Comparison of ENCODE assay signal across 14 cellular contexts in genomic region chr15:57509965-57510364, GRCh38.
DNase-seq lines count a peak whose midpoint lies in the region; ATAC-seq and TF ChIP-seq lines count a peak whose summit lies in the region.
"Had no signal": no experiment of that assay in that cellular context is flagged by ENCODE, and none has a peak within 500 bp of the region (broad histone marks: within the 10 kb centered on the region; RNA-seq: fewer than 3 reads in every experiment).

No MANE protein-coding gene starts in this region.

- 31 to 58% methylated on average over 3 to 4 of the region's 4 CpGs for WGBS in gastroesophageal sphincter (ENCODE audit: low coverage in 1 of 2), 2 donors

- H3K27me3 ChIP-seq in gastroesophageal sphincter, result no peaks in the 10 kb centered on the region

- no peak overlapping the region for H3K27ac ChIP-seq in gastroesophageal sphincter
- H3K27ac ChIP-seq: HL-60 had no signal

- TF ChIP-seq CTCF in astrocyte of the spinal cord (IDR thresholded peaks at IDR 0.05; ENCODE audit: low read depth, low read length) (no peak), gastroesophageal sphincter (IDR thresholded peaks at IDR 0.05) (no peak)

- no peak for TF ChIP-seq EP300 in gastroesophageal sphincter (IDR thresholded peaks at IDR 0.05)

- TF ChIP-seq POLR2A in gastroesophageal sphincter (IDR thresholded peaks at IDR 0.05), result no peak

- no peak overlapping the region for H3K27ac Mint-ChIP-seq in stimulated activated memory B cell treated with anti-CD40 and anti-IgM and Interleukin-4, amounts not matched to agents 10 μg/mL and 1 μg/mL and 100 μg/mL, for 72 hours
- H3K27ac Mint-ChIP-seq in activated CD4-positive, alpha-beta T cell treated with anti-CD3 and anti-CD28 coated beads, Interleukin-2, amount 10 ng/mL, durations not matched to agents 7 days and 5 days, result no peak overlapping the region
- H3K27ac Mint-ChIP-seq: CD14-positive monocyte; dendritic cell treated with granulocyte-macrophage colony-stimulating factor and Interleukin-4, amounts not matched to agents 40 ng/mL and 50 ng/mL, for 4 days; T-helper 2 cell treated with Interferon-gamma antibody and Interleukin-4, amounts not matched to agents 5 μg/mL and 100 μg/mL, for 36 hours had no signal

- H3K4me1 Mint-ChIP-seq in stimulated activated memory B cell treated with anti-CD40 and anti-IgM and Interleukin-4, amounts not matched to agents 10 μg/mL and 1 μg/mL and 100 μg/mL, for 72 hours, result peaks cover 21% of the 10 kb centered on the region
- no peaks in the 10 kb centered on the region for H3K4me1 Mint-ChIP-seq in activated CD4-positive, alpha-beta T cell treated with anti-CD3 and anti-CD28 coated beads, Interleukin-2, amount 10 ng/mL, durations not matched to agents 7 days and 5 days
- H3K4me1 Mint-ChIP-seq: CD14-positive monocyte had no signal

- POLR2A ChIA-PET in activated CD4-positive, alpha-beta T cell treated with anti-CD3 and anti-CD28 coated beads, Interleukin-2, amount 10 ng/mL, durations not matched to agents 7 days and 5 days (lab: Charles Lee), result interaction anchor here (0.6 kb wide), 1 partner anchor 769 kb away, joined by 5 read pairs; no protein-coding TSS in a partner anchor

- peaks cover 0 to 22% (median 0%) of the 10 kb centered on the region in 3 donors for H3K4me1 ChIP-seq in gastroesophageal sphincter

- no peaks in the 10 kb centered on the region for H3K9me3 Mint-ChIP-seq in stimulated activated memory B cell treated with anti-CD40 and anti-IgM and Interleukin-4, amounts not matched to agents 10 μg/mL and 1 μg/mL and 100 μg/mL, for 72 hours
- H3K9me3 Mint-ChIP-seq in activated CD4-positive, alpha-beta T cell treated with anti-CD3 and anti-CD28 coated beads, Interleukin-2, amount 10 ng/mL, durations not matched to agents 7 days and 5 days, result no peaks in the 10 kb centered on the region
- H3K9me3 Mint-ChIP-seq: dendritic cell treated with granulocyte-macrophage colony-stimulating factor and Interleukin-4, amounts not matched to agents 40 ng/mL and 50 ng/mL, for 4 days; T-helper 2 cell treated with Interferon-gamma antibody and Interleukin-4, amounts not matched to agents 5 μg/mL and 100 μg/mL, for 36 hours had no signal

- CTCF ChIA-PET in activated CD4-positive, alpha-beta T cell treated with anti-CD3 and anti-CD28 coated beads, Interleukin-2, amount 10 ng/mL, durations not matched to agents 7 days and 5 days (lab: Charles Lee), result no interaction called here

- H3K9me3 ChIP-seq in gastroesophageal sphincter, result no peaks in the 10 kb centered on the region

- no peaks in the 10 kb centered on the region for H3K36me3 Mint-ChIP-seq in stimulated activated memory B cell treated with anti-CD40 and anti-IgM and Interleukin-4, amounts not matched to agents 10 μg/mL and 1 μg/mL and 100 μg/mL, for 72 hours
- no peaks in the 10 kb centered on the region for H3K36me3 Mint-ChIP-seq in activated CD4-positive, alpha-beta T cell treated with anti-CD3 and anti-CD28 coated beads, Interleukin-2, amount 10 ng/mL, durations not matched to agents 7 days and 5 days (ENCODE audit: low read depth)
- H3K36me3 Mint-ChIP-seq: CD14-positive monocyte had no signal

- no peaks in the 10 kb centered on the region for H3K36me3 ChIP-seq in gastroesophageal sphincter

- in situ Hi-C loops in astrocyte of the spinal cord (cut with HindIII; ENCODE audit: low sequenced_read_pairs), result no loop called here

- peak; percentile 16 for DNase-seq in NAMALWA (ENCODE audit: low spot score)
- peak; percentile 15 for DNase-seq in astrocyte of the spinal cord (ENCODE audit: low read depth, low spot score)
- DNase-seq in kidney glomerular epithelial cell (lab: John Stamatoyannopoulos, UW), result peak; percentile 34
- DNase-seq in SIG-M5 treated with dmso at 0.1 percent for 504 hours (lab: John Stamatoyannopoulos, UW; ENCODE audit: unreplicated experiment), result no peak
- no peak for DNase-seq in activated CD4-positive, alpha-beta T cell treated with anti-CD3 and anti-CD28 coated beads, Interleukin-2, amount 10 ng/mL, durations not matched to agents 7 days and 5 days
- DNase-seq: activated CD4-positive, alpha-beta T cell treated with anti-CD3 and anti-CD28 coated beads, Interleukin-2, amount 50 U/mL, for 1 hour; midbrain; NCI-H1694 had no signal

- H3K4me3 Mint-ChIP-seq in stimulated activated memory B cell treated with anti-CD40 and anti-IgM and Interleukin-4, amounts not matched to agents 10 μg/mL and 1 μg/mL and 100 μg/mL, for 72 hours, result no peak overlapping the region
- H3K4me3 Mint-ChIP-seq in activated CD4-positive, alpha-beta T cell treated with anti-CD3 and anti-CD28 coated beads, Interleukin-2, amount 10 ng/mL, durations not matched to agents 7 days and 5 days, result no peak overlapping the region
- H3K4me3 Mint-ChIP-seq: CD14-positive monocyte; dendritic cell treated with granulocyte-macrophage colony-stimulating factor and Interleukin-4, amounts not matched to agents 40 ng/mL and 50 ng/mL, for 4 days; T-helper 2 cell treated with Interferon-gamma antibody and Interleukin-4, amounts not matched to agents 5 μg/mL and 100 μg/mL, for 36 hours had no signal

- peak; percentile 67 for ATAC-seq in stimulated activated memory B cell treated with anti-CD40 and anti-IgM and Interleukin-4, amounts not matched to agents 10 μg/mL and 1 μg/mL and 100 μg/mL, for 72 hours
- ATAC-seq in gastroesophageal sphincter, result no peak

- H3K4me3 ChIP-seq in astrocyte of the spinal cord (ENCODE audit: low read depth, low read length) (no peak overlapping the region), gastroesophageal sphincter (no peak overlapping the region)

- H3K27me3 Mint-ChIP-seq in stimulated activated memory B cell treated with anti-CD40 and anti-IgM and Interleukin-4, amounts not matched to agents 10 μg/mL and 1 μg/mL and 100 μg/mL, for 72 hours, result no peaks in the 10 kb centered on the region
- peaks cover 2% of the 10 kb centered on the region for H3K27me3 Mint-ChIP-seq in activated CD4-positive, alpha-beta T cell treated with anti-CD3 and anti-CD28 coated beads, Interleukin-2, amount 10 ng/mL, durations not matched to agents 7 days and 5 days
- H3K27me3 Mint-ChIP-seq: dendritic cell treated with granulocyte-macrophage colony-stimulating factor and Interleukin-4, amounts not matched to agents 40 ng/mL and 50 ng/mL, for 4 days had no signal

Comparison
In these comparisons a context has a peak if more than half of its experiments do, and no peak if none do; other contexts are left out.
1. DNase-seq: peak in NAMALWA (single experiment), astrocyte of the spinal cord (single experiment) and kidney glomerular epithelial cell (single experiment); none in SIG-M5 treated with dmso at 0.1 percent for 504 hours (single experiment) and activated CD4-positive, alpha-beta T cell treated with anti-CD3 and anti-CD28 coated beads, Interleukin-2, amount 10 ng/mL, durations not matched to agents 7 days and 5 days (single experiment).